Comparison of ENCODE assay signal across 16 cellular contexts in genomic region chr2:156087875-156088274, GRCh38.
DNase-seq lines count a peak whose midpoint lies in the region; ATAC-seq and TF ChIP-seq lines count a peak whose summit lies in the region.
"Had no signal": no experiment of that assay in that cellular context is flagged by ENCODE, and none has a peak within 500 bp of the region (broad histone marks: within the 10 kb centered on the region; RNA-seq: fewer than 3 reads in every experiment).

No MANE protein-coding gene starts in this region.

- H3K36me3 Mint-ChIP-seq in WTC11 (peaks cover 25% of the 10 kb centered on the region), Caco-2 (ENCODE audit: insufficient read depth, unreplicated experiment) (no peaks in the 10 kb centered on the region)

- intact Hi-C loops in Caco-2 (cut with micrococcal nuclease; ENCODE audit: unreplicated experiment): no loop called here

- ATAC-seq in HG03354 (IDR thresholded peaks at IDR 0.05; ENCODE audit: poor library complexity, severe bottlenecking, unreplicated experiment) (peak; percentile 52), foreskin keratinocyte (peak; percentile 36), WTC11 (no peak), omental fat pad (ENCODE audit: low FRiP score) (no peak)

- H3K4me1 ChIP-seq in SJCRH30 (peaks cover 12% of the 10 kb centered on the region; the same call in 1 of the 2 replicates), foreskin keratinocyte (peaks cover 4% of the 10 kb centered on the region), Caco-2 (peaks cover 16% of the 10 kb centered on the region)
- H3K4me1 ChIP-seq: prostate gland, SJSA1 had no signal

- CTCF ChIA-PET in WTC11 (lab: Charles Lee): no interaction called here
- CTCF ChIA-PET in Caco-2 (lab: Charles Lee): no interaction called here

- no peak overlapping the region for H3K4me3 Mint-ChIP-seq in WTC11
- no peak overlapping the region for H3K4me3 Mint-ChIP-seq in Caco-2 (ENCODE audit: unreplicated experiment)
- H3K4me3 Mint-ChIP-seq: endodermal cell had no signal

- H3K4me3 ChIP-seq in SJCRH30 (no peak overlapping the region), Caco-2 (ENCODE audit: low read depth, low read length) (no peak overlapping the region)
- H3K4me3 ChIP-seq: cardiac muscle cell, prostate gland, SJSA1 had no signal

- POLR2A ChIA-PET in WTC11 (lab: Charles Lee): no interaction called here
- POLR2A ChIA-PET in Caco-2 (lab: Charles Lee): no interaction called here

- TF ChIP-seq CTCF in foreskin keratinocyte (conservative IDR thresholded peaks at IDR 0.05) (no peak), WTC11 (IDR thresholded peaks at IDR 0.05) (no peak), Caco-2 (IDR thresholded peaks at IDR 0.05; ENCODE audit: insufficient read depth in 1 of 2, low read depth in 1 of 2, low read length in 1 of 2, severe bottlenecking in 1 of 2, unreplicated experiment in 1 of 2) (no peak), omental fat pad (IDR thresholded peaks at IDR 0.05) (no peak)

- H3K9me3 Mint-ChIP-seq in WTC11: peaks cover 22% of the 10 kb centered on the region
- H3K9me3 Mint-ChIP-seq in Caco-2 (ENCODE audit: unreplicated experiment): peaks cover 7% of the 10 kb centered on the region

- H3K27ac Mint-ChIP-seq in WTC11: no peak overlapping the region
- H3K27ac Mint-ChIP-seq in Caco-2 (ENCODE audit: unreplicated experiment): no peak overlapping the region
- H3K27ac Mint-ChIP-seq: endodermal cell had no signal

- H3K27me3 ChIP-seq in SJCRH30 (no peaks in the 10 kb centered on the region), foreskin keratinocyte (no peaks in the 10 kb centered on the region), Caco-2 (replicated peaks; ENCODE audit: control insufficient read depth, insufficient read depth, low read length) (no peaks in the 10 kb centered on the region)
- H3K27me3 ChIP-seq: cardiac muscle cell, SJSA1 had no signal

- DNase-seq in DMS153 treated with DMSO at 0.1 percent for 48 hours (lab: John Stamatoyannopoulos, UW; ENCODE audit: unreplicated experiment) (peak; percentile 21), SJCRH30 (peak; percentile 9 to 52), foreskin keratinocyte (no peak), WTC11 (ENCODE audit: low spot score) (no peak), Caco-2 (no peak), GOT3 (lab: John Stamatoyannopoulos, UW) (no peak), omental fat pad (ENCODE audit: low spot score) (no peak)
- DNase-seq: activated gamma-delta T cell; endodermal cell; glutamatergic neuron; NCI-H1930; stimulated activated CD4-positive, alpha-beta T cell treated with anti-CD3 and anti-CD28 coated beads, Interleukin-15, amount 100 ng/mL, for 24 hours had no signal

- H3K4me1 Mint-ChIP-seq in WTC11 (no peaks in the 10 kb centered on the region), Caco-2 (ENCODE audit: low read depth, unreplicated experiment) (no peaks in the 10 kb centered on the region)

- no peaks in the 10 kb centered on the region for H3K36me3 ChIP-seq in SJCRH30
- no peaks in the 10 kb centered on the region; the same call in 1 of the 2 replicates for H3K36me3 ChIP-seq in Caco-2 (ENCODE audit: control insufficient read depth, insufficient read depth, low read length)
- H3K36me3 ChIP-seq: cardiac muscle cell, prostate gland, SJSA1 had no signal

- BruUV-seq in Caco-2 (replicated peaks; lab: Mats Ljungman, UMichigan): no TSS peak

- H3K27me3 Mint-ChIP-seq in WTC11 (ENCODE audit: low read depth) (no peaks in the 10 kb centered on the region), Caco-2 (ENCODE audit: insufficient read depth, unreplicated experiment) (no peaks in the 10 kb centered on the region)

- H3K27ac ChIP-seq in SJCRH30 (no peak overlapping the region), foreskin keratinocyte (no peak overlapping the region)
- H3K27ac ChIP-seq: cardiac muscle cell, prostate gland, SJSA1 had no signal

- no peaks in the 10 kb centered on the region for H3K9me3 ChIP-seq in SJCRH30 (replicated peaks)
- peaks cover 8% of the 10 kb centered on the region; the same call in 1 of the 2 replicates for H3K9me3 ChIP-seq in Caco-2
- H3K9me3 ChIP-seq: prostate gland, SJSA1 had no signal

TF ChIP-seq in WTC11, 78 proteins besides CTCF, POLR2A, EP300 and RAD21 (continues in another document):
- TF ChIP-seq, protein P1, sequence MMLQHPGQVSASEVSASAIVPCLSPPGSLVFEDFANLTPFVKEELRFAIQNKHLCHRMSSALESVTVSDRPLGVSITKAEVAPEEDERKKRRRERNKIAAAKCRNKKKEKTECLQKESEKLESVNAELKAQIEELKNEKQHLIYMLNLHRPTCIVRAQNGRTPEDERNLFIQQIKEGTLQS (CRISPR knock-in tag; conservative IDR thresholded peaks at IDR 0.05): no peak
- TF ChIP-seq CREB1 (CRISPR knock-in tag; IDR thresholded peaks at IDR 0.05) (no peak), MAX (CRISPR knock-in tag; IDR thresholded peaks at IDR 0.05) (no peak), SP1 (CRISPR knock-in tag; conservative IDR thresholded peaks at IDR 0.05) (no peak), ZNF317 (CRISPR knock-in tag; IDR thresholded peaks at IDR 0.05; ENCODE audit: borderline replicate concordance, low read depth) (no peak), TEAD4 (CRISPR knock-in tag; IDR thresholded peaks at IDR 0.05) (no peak), GABPB1 (CRISPR knock-in tag; IDR thresholded peaks at IDR 0.05) (no peak), KAT7 (CRISPR knock-in tag; IDR thresholded peaks at IDR 0.05; ENCODE audit: borderline replicate concordance) (no peak), ZSCAN18 (CRISPR knock-in tag; IDR thresholded peaks at IDR 0.05) (no peak), ZNF138 (CRISPR knock-in tag; conservative IDR thresholded peaks at IDR 0.05) (no peak), ZNF416 (CRISPR knock-in tag; IDR thresholded peaks at IDR 0.05) (no peak), MYBL2 (CRISPR knock-in tag; IDR thresholded peaks at IDR 0.05) (no peak), NR1H2 (CRISPR knock-in tag; IDR thresholded peaks at IDR 0.05) (no peak)
- TF ChIP-seq, protein P2, sequence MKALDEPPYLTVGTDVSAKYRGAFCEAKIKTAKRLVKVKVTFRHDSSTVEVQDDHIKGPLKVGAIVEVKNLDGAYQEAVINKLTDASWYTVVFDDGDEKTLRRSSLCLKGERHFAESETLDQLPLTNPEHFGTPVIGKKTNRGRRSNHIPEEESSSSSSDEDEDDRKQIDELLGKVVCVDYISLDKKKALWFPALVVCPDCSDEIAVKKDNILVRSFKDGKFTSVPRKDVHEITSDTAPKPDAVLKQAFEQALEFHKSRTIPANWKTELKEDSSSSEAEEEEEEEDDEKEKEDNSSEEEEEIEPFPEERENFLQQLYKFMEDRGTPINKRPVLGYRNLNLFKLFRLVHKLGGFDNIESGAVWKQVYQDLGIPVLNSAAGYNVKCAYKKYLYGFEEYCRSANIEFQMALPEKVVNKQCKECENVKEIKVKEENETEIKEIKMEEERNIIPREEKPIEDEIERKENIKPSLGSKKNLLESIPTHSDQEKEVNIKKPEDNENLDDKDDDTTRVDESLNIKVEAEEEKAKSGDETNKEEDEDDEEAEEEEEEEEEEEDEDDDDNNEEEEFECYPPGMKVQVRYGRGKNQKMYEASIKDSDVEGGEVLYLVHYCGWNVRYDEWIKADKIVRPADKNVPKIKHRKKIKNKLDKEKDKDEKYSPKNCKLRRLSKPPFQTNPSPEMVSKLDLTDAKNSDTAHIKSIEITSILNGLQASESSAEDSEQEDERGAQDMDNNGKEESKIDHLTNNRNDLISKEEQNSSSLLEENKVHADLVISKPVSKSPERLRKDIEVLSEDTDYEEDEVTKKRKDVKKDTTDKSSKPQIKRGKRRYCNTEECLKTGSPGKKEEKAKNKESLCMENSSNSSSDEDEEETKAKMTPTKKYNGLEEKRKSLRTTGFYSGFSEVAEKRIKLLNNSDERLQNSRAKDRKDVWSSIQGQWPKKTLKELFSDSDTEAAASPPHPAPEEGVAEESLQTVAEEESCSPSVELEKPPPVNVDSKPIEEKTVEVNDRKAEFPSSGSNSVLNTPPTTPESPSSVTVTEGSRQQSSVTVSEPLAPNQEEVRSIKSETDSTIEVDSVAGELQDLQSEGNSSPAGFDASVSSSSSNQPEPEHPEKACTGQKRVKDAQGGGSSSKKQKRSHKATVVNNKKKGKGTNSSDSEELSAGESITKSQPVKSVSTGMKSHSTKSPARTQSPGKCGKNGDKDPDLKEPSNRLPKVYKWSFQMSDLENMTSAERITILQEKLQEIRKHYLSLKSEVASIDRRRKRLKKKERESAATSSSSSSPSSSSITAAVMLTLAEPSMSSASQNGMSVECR (CRISPR knock-in tag; IDR thresholded peaks at IDR 0.05; ENCODE audit: borderline replicate concordance): no peak
- TF ChIP-seq, protein P3, sequence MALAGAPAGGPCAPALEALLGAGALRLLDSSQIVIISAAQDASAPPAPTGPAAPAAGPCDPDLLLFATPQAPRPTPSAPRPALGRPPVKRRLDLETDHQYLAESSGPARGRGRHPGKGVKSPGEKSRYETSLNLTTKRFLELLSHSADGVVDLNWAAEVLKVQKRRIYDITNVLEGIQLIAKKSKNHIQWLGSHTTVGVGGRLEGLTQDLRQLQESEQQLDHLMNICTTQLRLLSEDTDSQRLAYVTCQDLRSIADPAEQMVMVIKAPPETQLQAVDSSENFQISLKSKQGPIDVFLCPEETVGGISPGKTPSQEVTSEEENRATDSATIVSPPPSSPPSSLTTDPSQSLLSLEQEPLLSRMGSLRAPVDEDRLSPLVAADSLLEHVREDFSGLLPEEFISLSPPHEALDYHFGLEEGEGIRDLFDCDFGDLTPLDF (CRISPR knock-in tag; IDR thresholded peaks at IDR 0.05): no peak
- TF ChIP-seq, protein P4, sequence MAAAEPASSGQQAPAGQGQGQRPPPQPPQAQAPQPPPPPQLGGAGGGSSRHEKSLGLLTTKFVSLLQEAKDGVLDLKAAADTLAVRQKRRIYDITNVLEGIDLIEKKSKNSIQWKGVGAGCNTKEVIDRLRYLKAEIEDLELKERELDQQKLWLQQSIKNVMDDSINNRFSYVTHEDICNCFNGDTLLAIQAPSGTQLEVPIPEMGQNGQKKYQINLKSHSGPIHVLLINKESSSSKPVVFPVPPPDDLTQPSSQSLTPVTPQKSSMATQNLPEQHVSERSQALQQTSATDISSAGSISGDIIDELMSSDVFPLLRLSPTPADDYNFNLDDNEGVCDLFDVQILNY (CRISPR knock-in tag; IDR thresholded peaks at IDR 0.05): no peak

Comparison
In these comparisons a context has a peak if more than half of its experiments do, and no peak if none do; other contexts are left out.
1. DNase-seq: peak in DMS153 treated with DMSO at 0.1 percent for 48 hours (single experiment) and SJCRH30 (2 of 2); none in foreskin keratinocyte (0 of 2), WTC11 (single experiment), Caco-2 (0 of 2), GOT3 (single experiment) and omental fat pad (single experiment).
2. ATAC-seq: peak in HG03354 (single experiment) and foreskin keratinocyte (single experiment); none in WTC11 (single experiment) and omental fat pad (single experiment).